In the genomic region with DNA sequence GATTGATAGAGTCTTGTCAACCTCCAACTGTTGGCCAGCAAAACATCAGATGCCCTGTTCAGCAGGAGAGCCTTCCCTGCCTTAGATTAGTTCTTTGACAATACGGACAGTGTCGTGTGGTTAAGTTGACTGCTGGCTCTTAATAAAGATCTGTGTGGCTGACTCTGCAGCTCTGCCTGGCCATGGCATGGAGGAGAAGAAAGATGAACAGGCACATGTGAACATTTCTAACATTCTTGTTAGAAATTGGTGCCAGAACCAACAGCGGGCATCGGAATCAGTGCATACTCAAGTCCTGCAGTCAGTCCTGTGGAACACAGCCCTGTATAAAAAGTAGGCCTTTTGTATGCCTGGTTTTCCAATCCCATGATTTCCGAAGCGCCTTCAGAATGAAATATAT, we compare ENCODE assay signal across 9 cellular contexts.
"Had no signal": no experiment of that assay in that cellular context is flagged by ENCODE, and none has a peak within 500 bp of the region (broad histone marks: within the 10 kb centered on the region; RNA-seq: fewer than 3 reads in every experiment).

No MANE protein-coding gene starts in this region.

- H2AFZ ChIP-seq: GM23248 had no signal

- H3K4me2 ChIP-seq: KMS-11 had no signal

- ATAC-seq: HepG2 had no signal

- FAIRE-seq: H1, H54, HepG2, HTR-8/SVneo had no signal

- H3K4me3 ChIP-seq: GM23248 had no signal

- DNase-seq: GM23248, H9, HCEC 1CT, KBM-7 had no signal

- H3K27ac ChIP-seq: GM23248, KMS-11 had no signal

- H3K9ac ChIP-seq: GM23248, KMS-11 had no signal
